8 cellular contexts compared by ENCODE assay signal in the genomic region with DNA sequence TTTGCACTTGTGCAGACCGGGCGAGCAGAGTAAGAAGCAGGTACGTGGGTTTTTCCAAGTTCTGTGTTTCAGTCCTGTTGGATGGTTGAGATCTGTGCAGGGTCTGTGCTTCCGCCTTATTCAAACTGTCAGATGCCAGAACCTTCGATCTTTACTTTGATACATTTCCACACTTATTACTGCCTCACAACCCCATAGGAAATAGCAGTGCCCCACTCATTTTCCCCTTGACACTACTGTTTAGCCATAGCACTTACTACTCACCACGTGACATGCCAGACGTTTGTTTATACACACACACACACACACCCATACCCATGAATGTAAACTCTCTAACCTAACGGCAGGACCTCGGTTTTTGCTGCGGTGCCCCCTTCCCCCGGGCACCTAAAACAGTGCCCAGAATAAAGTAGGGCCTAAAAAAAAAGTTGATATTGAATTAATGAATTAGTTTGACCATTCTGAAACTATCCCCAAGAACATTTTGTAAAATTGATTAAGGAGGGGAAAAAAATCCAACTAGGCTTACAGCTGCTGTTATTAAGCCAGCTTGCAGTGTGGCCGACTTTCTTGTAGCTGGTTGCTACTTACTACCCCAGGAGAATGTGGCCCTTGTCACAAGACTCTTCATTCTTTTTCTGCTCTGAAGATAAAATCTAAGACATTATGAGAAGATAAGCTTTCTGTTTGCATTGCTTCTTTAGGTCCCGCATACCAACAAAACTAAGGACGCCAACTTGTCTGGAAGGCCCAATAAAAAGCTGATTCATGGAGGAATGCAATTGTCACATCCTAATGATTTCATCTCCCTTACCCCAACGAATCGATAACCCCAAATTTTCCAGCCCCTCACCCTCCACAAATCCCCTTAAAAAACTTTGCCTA. TPM values are rescaled to one million over a fixed set of nuclear protein-coding genes. Genes with fewer than 3 reads are reported as not detected.
A peak's percentile ranks its signal among the peaks of the same experiment; 100 is the strongest.
DNase-seq lines count a peak whose midpoint lies in the region; ATAC-seq and TF ChIP-seq lines count a peak whose summit lies in the region.

No MANE protein-coding gene starts in this region.

- peak; percentile 31 for DNase-seq in CMK (ENCODE audit: low read depth)
- no peak for DNase-seq in T-helper 17 cell
- no peak for DNase-seq in fibroblast of mammary gland (ENCODE audit: low read depth)
- no peak for DNase-seq in omental fat pad (ENCODE audit: low spot score)

- H3K27ac Mint-ChIP-seq in T-helper 17 cell: peak overlapping the region; percentile 99

- peaks cover 7% of the 10 kb centered on the region for H3K36me3 Mint-ChIP-seq in T-helper 17 cell (ENCODE audit: low read depth)

- H3K4me3 Mint-ChIP-seq in T-helper 17 cell: peak overlapping the region; percentile 98

- H3K9me3 ChIP-seq in T-helper 17 cell (ENCODE audit: control insufficient read depth, low read length, poor library complexity, severe bottlenecking): no peaks in the 10 kb centered on the region

- H3K4me3 ChIP-seq in fibroblast of mammary gland (ENCODE audit: control insufficient read depth, low read depth, low read length): peak overlapping the region; percentile 91

- no peaks in the 10 kb centered on the region for H3K27me3 Mint-ChIP-seq in T-helper 17 cell

- ATAC-seq in GM19025 (IDR thresholded peaks at IDR 0.05; ENCODE audit: low read depth, unreplicated experiment) (peak; percentile 11), HG03521 (IDR thresholded peaks at IDR 0.05; ENCODE audit: unreplicated experiment) (peak; percentile 22), T-helper 17 cell (peak; percentile 43), omental fat pad (ENCODE audit: low FRiP score) (peak; percentile 44), HG02970 (IDR thresholded peaks at IDR 0.05; ENCODE audit: low FRiP score, unreplicated experiment) (no peak), HG03378 (IDR thresholded peaks at IDR 0.05; ENCODE audit: unreplicated experiment) (no peak)

- TF ChIP-seq CTCF in fibroblast of mammary gland (conservative IDR thresholded peaks at IDR 0.05; ENCODE audit: control insufficient read depth, insufficient read depth, low read depth, low read length): no peak
- TF ChIP-seq CTCF in omental fat pad (IDR thresholded peaks at IDR 0.05): no peak

- H3K4me1 Mint-ChIP-seq in T-helper 17 cell: peaks cover 42% of the 10 kb centered on the region

RNA-seq across cellular contexts. Expression of a gene that starts 0.7 kb away (rescaled TPM):
- 10 to 100 TPM; 15.9 to 21.2 TPM for total RNA-seq in T-helper 17 cell
- 1 to 10 TPM; 4.7 to 7.7 (median 6.8) TPM for total RNA-seq in omental fat pad

Comparison
In these comparisons a context has a peak if more than half of its experiments do, and no peak if none do; other contexts are left out.
1. ATAC-seq: peak in GM19025 (single experiment), HG03521 (single experiment), T-helper 17 cell (single experiment) and omental fat pad (single experiment); none in HG02970 (single experiment) and HG03378 (single experiment).